In the genomic region with DNA sequence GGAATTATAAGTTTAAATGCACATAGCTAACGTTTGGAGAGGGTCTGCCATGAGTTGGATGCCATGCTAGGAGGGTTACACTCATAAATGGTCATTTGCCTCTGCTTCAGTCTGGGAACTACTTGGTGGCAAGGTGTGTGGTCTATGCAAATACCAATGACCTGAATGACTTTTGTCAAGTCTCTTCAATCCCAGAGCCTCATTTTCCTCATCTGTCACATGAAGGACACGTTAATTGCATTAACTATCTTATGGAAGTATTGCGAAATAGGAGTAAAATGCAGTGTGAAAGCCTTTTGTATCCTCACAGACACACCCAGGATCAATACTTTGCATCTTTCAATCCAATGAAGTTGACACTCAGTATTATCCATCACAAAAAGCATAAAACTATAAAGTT, we compare ENCODE assay signal across 16 cellular contexts.
A peak's percentile ranks its signal among the peaks of the same experiment; 100 is the strongest.
DNase-seq lines count a peak whose midpoint lies in the region; ATAC-seq and TF ChIP-seq lines count a peak whose summit lies in the region.
"Had no signal": no experiment of that assay in that cellular context is flagged by ENCODE, and none has a peak within 500 bp of the region (broad histone marks: within the 10 kb centered on the region; RNA-seq: fewer than 3 reads in every experiment).

No MANE protein-coding gene starts in this region.

- no peak overlapping the region for H4K8ac ChIP-seq in IMR-90 (ENCODE audit: low read depth in 2 of 2, low read length in 2 of 2)

- no peak overlapping the region for H3K4me2 ChIP-seq in IMR-90 (ENCODE audit: low read depth, low read length)
- no peak overlapping the region for H3K4me2 ChIP-seq in Loucy (ENCODE audit: low read depth, low read length, poor library complexity, severe bottlenecking)
- H3K4me2 ChIP-seq: BLaER1 had no signal

- peaks cover 7% of the 10 kb centered on the region for H3K4me1 Mint-ChIP-seq in endodermal cell

- H4K91ac ChIP-seq in IMR-90 (ENCODE audit: insufficient read depth, low read depth, low read length) = no peak overlapping the region

- H3K4me1 ChIP-seq in IMR-90 (ENCODE audit: control insufficient read depth, insufficient read depth, low read length) (no peaks in the 10 kb centered on the region), Loucy (ENCODE audit: insufficient read depth, low read length, poor library complexity, severe bottlenecking) (peaks cover 31% of the 10 kb centered on the region), endodermal cell (ENCODE audit: control insufficient read depth, insufficient read depth, low read length) (no peaks in the 10 kb centered on the region), foreskin keratinocyte (peaks cover 34% of the 10 kb centered on the region)

- no peak overlapping the region for H2BK120ac ChIP-seq in IMR-90 (ENCODE audit: low read depth, low read length)

- no peak overlapping the region for H4K5ac ChIP-seq in IMR-90 (ENCODE audit: low read depth, low read length)

- no peak overlapping the region for H3K18ac ChIP-seq in IMR-90 (ENCODE audit: low read depth, low read length)

- H3K9me3 ChIP-seq in IMR-90 (ENCODE audit: control insufficient read depth, insufficient read depth, low read length) (no peaks in the 10 kb centered on the region), Loucy (ENCODE audit: insufficient read depth, low read depth, low read length) (no peaks in the 10 kb centered on the region), endodermal cell (ENCODE audit: control insufficient read depth, low read length) (no peaks in the 10 kb centered on the region)
- H3K9me3 ChIP-seq: BLaER1 had no signal

- DNase-seq in IMR-90 (no peak), endodermal cell (peak; percentile 16), foreskin keratinocyte (no peak), SIG-M5 treated with dmso at 0.1 percent for 504 hours (lab: John Stamatoyannopoulos, UW; ENCODE audit: unreplicated experiment) (no peak), middle frontal gyrus (ENCODE audit: extremely low spot score, low spot score) (no peak)
- DNase-seq in stimulated activated CD4-positive, alpha-beta T cell treated with anti-CD3 and anti-CD28 coated beads, Interleukin-2, amount 100 ng/mL, for 48 hours = no peak
- DNase-seq: CD4-positive, alpha-beta memory T cell; DMS153; DMS79; GDM1; GM23248; HCEC 1CT had no signal

- H2BK15ac ChIP-seq in IMR-90 (ENCODE audit: low read depth, low read length) = no peak overlapping the region

- H3K27me3 Mint-ChIP-seq in endodermal cell (ENCODE audit: insufficient read depth) = no peaks in the 10 kb centered on the region
- H3K27me3 Mint-ChIP-seq: CD4-positive, alpha-beta memory T cell had no signal

- peaks cover 1% of the 10 kb centered on the region for H3K36me3 Mint-ChIP-seq in endodermal cell (ENCODE audit: low read depth)
- H3K36me3 Mint-ChIP-seq: CD14-positive monocyte; CD4-positive, alpha-beta memory T cell had no signal

- ATAC-seq in IMR-90 (ENCODE audit: low read depth) (no peak), foreskin keratinocyte (no peak), HG02610 (IDR thresholded peaks at IDR 0.05; ENCODE audit: unreplicated experiment) (no peak)

- no peak overlapping the region for H3K4me3 Mint-ChIP-seq in endodermal cell
- H3K4me3 Mint-ChIP-seq: CD14-positive monocyte; CD4-positive, alpha-beta memory T cell had no signal

- H2BK5ac ChIP-seq in IMR-90 (ENCODE audit: low read depth, low read length, poor library complexity, severe bottlenecking) = no peak overlapping the region

- H3K27ac ChIP-seq in IMR-90 (ENCODE audit: insufficient read depth, low read length) = no peak overlapping the region
- no peak overlapping the region for H3K27ac ChIP-seq in endodermal cell (ENCODE audit: low read depth, low read length)
- H3K27ac ChIP-seq in foreskin keratinocyte = peak overlapping the region; percentile 28
- H3K27ac ChIP-seq: BLaER1, GM23248 had no signal

- in situ Hi-C loops in IMR-90 (cut with MboI; ENCODE audit: low sequenced_read_pairs) = no loop called here

- no peak overlapping the region for H3K9ac ChIP-seq in IMR-90 (ENCODE audit: low read depth, low read length)
- no peak overlapping the region for H3K9ac ChIP-seq in Loucy (ENCODE audit: low read depth, low read length, poor library complexity, severe bottlenecking)
- no peak overlapping the region for H3K9ac ChIP-seq in endodermal cell (ENCODE audit: extremely low read depth, low read length, poor library complexity, severe bottlenecking)
- H3K9ac ChIP-seq: BLaER1, GM23248 had no signal

- BruUV-seq in IMR-90 (replicated peaks; lab: Mats Ljungman, UMichigan) = no TSS peak

- H2AK5ac ChIP-seq in IMR-90 (ENCODE audit: low read depth, low read length) = no peak overlapping the region

- no peaks in the 10 kb centered on the region for H3K9me1 ChIP-seq in IMR-90 (ENCODE audit: insufficient read depth, low read length)

- H3K27me3 ChIP-seq in IMR-90 (ENCODE audit: control insufficient read depth, insufficient read depth, low read length) = peaks cover 6% of the 10 kb centered on the region
- H3K27me3 ChIP-seq in Loucy (ENCODE audit: insufficient read depth, low read length, poor library complexity, severe bottlenecking) = no peaks in the 10 kb centered on the region
- H3K27me3 ChIP-seq in endodermal cell (ENCODE audit: control insufficient read depth, insufficient read depth, low read length, poor library complexity, severe bottlenecking) = no peaks in the 10 kb centered on the region
- H3K27me3 ChIP-seq in foreskin keratinocyte = no peaks in the 10 kb centered on the region
- H3K27me3 ChIP-seq: BLaER1 had no signal

- CTCF ChIA-PET in IMR-90 (lab: Yijun Ruan, JAX) = no interaction called here

- no peak overlapping the region for H2AK9ac ChIP-seq in IMR-90 (replicated peaks; ENCODE audit: low read depth, low read length, poor library complexity)

- no peak overlapping the region for H3K14ac ChIP-seq in IMR-90 (replicated peaks; ENCODE audit: low read depth, low read length)

- no peak overlapping the region for H3K56ac ChIP-seq in IMR-90 (ENCODE audit: extremely low read depth, insufficient read depth, low read length)

- no peak overlapping the region for H2BK20ac ChIP-seq in IMR-90 (ENCODE audit: low read depth, low read length)

- H3K9me2 ChIP-seq in Loucy (replicated peaks; ENCODE audit: low read depth, low read length) = no peaks in the 10 kb centered on the region

- no peaks in the 10 kb centered on the region for H3K9me3 Mint-ChIP-seq in endodermal cell
- H3K9me3 Mint-ChIP-seq: CD4-positive, alpha-beta memory T cell had no signal

- no peaks in the 10 kb centered on the region for H3F3A ChIP-seq in Loucy (ENCODE audit: low read depth)

- dilution Hi-C loops in IMR-90 (cut with HindIII; ENCODE audit: low sequenced_read_pairs, unreplicated experiment) = no loop called here

- TF ChIP-seq CTCF in IMR-90 (conservative IDR thresholded peaks at IDR 0.05; ENCODE audit: low read depth, low read length) (no peak), Loucy (conservative IDR thresholded peaks at IDR 0.05; ENCODE audit: low read length) (no peak), endodermal cell (conservative IDR thresholded peaks at IDR 0.05) (no peak), foreskin keratinocyte (conservative IDR thresholded peaks at IDR 0.05) (no peak)

- H2AFZ ChIP-seq in IMR-90 (replicated peaks; ENCODE audit: low read length, poor library complexity) = no peak overlapping the region
- 0 out of 2 replicates have a peak overlapping the region, but pooled peaks have one; percentile 25 for H2AFZ ChIP-seq in Loucy (ENCODE audit: low read length)
- H2AFZ ChIP-seq: GM23248 had no signal

- H3K4ac ChIP-seq in IMR-90 (ENCODE audit: low read depth, low read length) = no peak overlapping the region

- H3K36me3 ChIP-seq in IMR-90 (ENCODE audit: control insufficient read depth, insufficient read depth, low read length) = no peaks in the 10 kb centered on the region
- no peaks in the 10 kb centered on the region for H3K36me3 ChIP-seq in Loucy (ENCODE audit: insufficient read depth, low read length)
- no peaks in the 10 kb centered on the region for H3K36me3 ChIP-seq in endodermal cell (ENCODE audit: control insufficient read depth, insufficient read depth, low read length)
- H3K36me3 ChIP-seq: BLaER1 had no signal

- no peak for TF ChIP-seq POLR2A in IMR-90 (IDR thresholded peaks at IDR 0.05; ENCODE audit: low read depth, low read length)

- no peak for TF ChIP-seq RAD21 in IMR-90 (IDR thresholded peaks at IDR 0.05; ENCODE audit: low read length)

- no peak overlapping the region for H3K27ac Mint-ChIP-seq in endodermal cell
- H3K27ac Mint-ChIP-seq: CD4-positive, alpha-beta memory T cell had no signal

- H3K23ac ChIP-seq in IMR-90 (ENCODE audit: low read depth, low read length) = no peak overlapping the region

- H3K4me3 ChIP-seq in IMR-90 (ENCODE audit: insufficient read depth, low read depth, low read length) (no peak overlapping the region), Loucy (ENCODE audit: low read length, poor library complexity, severe bottlenecking) (no peak overlapping the region), endodermal cell (ENCODE audit: low read length) (no peak overlapping the region)
- H3K4me3 ChIP-seq: BLaER1, GM23248 had no signal

- no CpG with 5 or more reads among the region's 3 CpGs for WGBS in IMR-90 (ENCODE audit: extremely low coverage in 2 of 2, insufficient read length in 1 of 2), 2 experiments
- WGBS in endodermal cell (ENCODE audit: insufficient coverage in 1 of 2, insufficient read length in 1 of 2), 2 experiments = 83% methylated on average over 3 of the region's 3 CpGs; no CpG with 5 or more reads in 1 of the 2 experiments

- H4K20me1 ChIP-seq in IMR-90 (ENCODE audit: insufficient read depth, low read length) = no peaks in the 10 kb centered on the region
- H4K20me1 ChIP-seq in Loucy (ENCODE audit: insufficient read depth, low read length, poor library complexity, severe bottlenecking) = no peaks in the 10 kb centered on the region
- H4K20me1 ChIP-seq: BLaER1 had no signal

- no peaks in the 10 kb centered on the region for H3K79me1 ChIP-seq in IMR-90 (ENCODE audit: low read depth in 1 of 2, low read length in 2 of 2)

- no peaks in the 10 kb centered on the region for H3K79me2 ChIP-seq in Loucy (ENCODE audit: insufficient read depth, low read length)

- intact Hi-C loops in IMR-90 (cut with micrococcal nuclease) = no loop called here

- POLR2A ChIA-PET in IMR-90 (lab: Charles Lee; ENCODE audit: unreplicated experiment) = no interaction called here

TF ChIP-seq in IMR-90, 13 proteins besides CTCF, POLR2A, EP300 and RAD21:
- TF ChIP-seq BHLHE40 (IDR thresholded peaks at IDR 0.05; ENCODE audit: low read depth, low read length) (no peak), CEBPB (IDR thresholded peaks at IDR 0.05; ENCODE audit: low read depth, low read length) (peak; percentile 93)
- TF ChIP-seq, protein P1, sequence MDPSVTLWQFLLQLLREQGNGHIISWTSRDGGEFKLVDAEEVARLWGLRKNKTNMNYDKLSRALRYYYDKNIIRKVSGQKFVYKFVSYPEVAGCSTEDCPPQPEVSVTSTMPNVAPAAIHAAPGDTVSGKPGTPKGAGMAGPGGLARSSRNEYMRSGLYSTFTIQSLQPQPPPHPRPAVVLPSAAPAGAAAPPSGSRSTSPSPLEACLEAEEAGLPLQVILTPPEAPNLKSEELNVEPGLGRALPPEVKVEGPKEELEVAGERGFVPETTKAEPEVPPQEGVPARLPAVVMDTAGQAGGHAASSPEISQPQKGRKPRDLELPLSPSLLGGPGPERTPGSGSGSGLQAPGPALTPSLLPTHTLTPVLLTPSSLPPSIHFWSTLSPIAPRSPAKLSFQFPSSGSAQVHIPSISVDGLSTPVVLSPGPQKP (IDR thresholded peaks at IDR 0.05; ENCODE audit: borderline replicate concordance, low read depth, low read length) = no peak
